Comparison of ENCODE assay signal across 18 cellular contexts in the genomic region with DNA sequence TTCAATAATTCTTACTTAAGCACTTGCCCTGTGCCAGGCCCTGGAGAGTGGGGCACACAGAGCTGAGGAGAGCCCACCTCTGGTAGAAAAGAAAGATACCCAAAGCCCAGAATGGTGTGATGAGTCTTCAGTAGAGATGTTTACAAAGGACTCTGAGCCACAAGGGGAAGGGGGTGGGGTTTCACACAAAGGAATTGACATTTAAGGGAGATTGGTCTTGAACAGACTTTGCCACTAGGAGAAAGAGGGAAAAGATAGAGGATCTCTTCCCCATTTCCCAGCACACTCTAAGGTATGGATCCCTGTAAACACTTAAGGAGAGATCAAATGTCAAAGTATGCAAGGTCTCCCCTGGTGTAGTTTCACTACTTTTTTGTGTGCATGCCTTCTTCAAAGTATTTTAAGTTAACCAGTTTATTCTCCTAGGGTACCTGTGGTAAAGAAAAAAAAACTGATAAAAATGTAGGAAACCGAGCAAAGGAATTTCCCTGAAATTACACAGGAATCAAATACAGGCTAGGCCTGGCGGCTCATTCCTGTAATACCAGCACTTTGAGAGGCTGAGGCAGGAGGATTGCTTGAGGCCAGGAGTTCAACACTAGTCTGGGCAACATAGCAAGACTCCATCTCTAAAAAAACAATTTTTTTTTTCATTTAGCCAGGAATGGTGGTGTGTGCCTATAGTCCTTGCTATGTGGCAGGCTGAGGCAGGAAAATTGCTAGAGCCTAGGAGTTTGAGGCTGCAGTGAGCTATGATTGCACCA.
DNase-seq lines count a peak whose midpoint lies in the region; ATAC-seq and TF ChIP-seq lines count a peak whose summit lies in the region.
"Had no signal": no experiment of that assay in that cellular context is flagged by ENCODE, and none has a peak within 500 bp of the region (broad histone marks: within the 10 kb centered on the region; RNA-seq: fewer than 3 reads in every experiment).

No MANE protein-coding gene starts in this region.

- H3K4me1 ChIP-seq in HAP-1 (no peaks in the 10 kb centered on the region; the same call in 1 of the 2 replicates), SJCRH30 (peaks cover 12% of the 10 kb centered on the region; the same call in 1 of the 2 replicates), gastroesophageal sphincter (no peaks in the 10 kb centered on the region)
- H3K4me1 ChIP-seq: A549 had no signal

- no peak overlapping the region for H3K4me3 Mint-ChIP-seq in WTC11
- H3K4me3 Mint-ChIP-seq: CD8-positive, alpha-beta memory T cell had no signal

- peak; percentile 18 for DNase-seq in ELF-1 (ENCODE audit: low read depth, low spot score)
- peak; percentile 37 to 38 for DNase-seq in HAP-1 (ENCODE audit: low spot score in 2 of 2)
- peak; percentile 15 for DNase-seq in WTC11 (ENCODE audit: low spot score)
- DNase-seq in iPS-NIHi11 (ENCODE audit: low spot score), result peak; percentile 35
- no peak for DNase-seq in activated CD8-positive, alpha-beta memory T cell treated with anti-CD3 and anti-CD28 coated beads, Interleukin-2, amount 50 U/mL, for 4 hours
- no peak for DNase-seq in SJCRH30
- DNase-seq: CD8-positive, alpha-beta memory T cell; DND-41; GF-D8; GM23248; KG1; MV-4-11; NCI-H526 had no signal

- in situ Hi-C loops in HAP-1 (cut with MboI; ENCODE audit: low sequenced_read_pairs), result no loop called here

- TF ChIP-seq POLR2A in gastroesophageal sphincter (IDR thresholded peaks at IDR 0.05), result no peak

- 0 out of 2 replicates have a peak, but pooled peaks cover 4% of the 10 kb centered on the region for H3K36me3 ChIP-seq in HAP-1 (replicated peaks)
- H3K36me3 ChIP-seq in SJCRH30, result peaks cover 10% of the 10 kb centered on the region; the same call in 1 of the 2 replicates
- H3K36me3 ChIP-seq in gastroesophageal sphincter, result peaks cover 0 to 47% of the 10 kb centered on the region in 2 donors

- 97 to 100% methylated on average over 1 to 2 of the region's 2 CpGs for WGBS in gastroesophageal sphincter (ENCODE audit: low coverage in 1 of 2), 2 donors

- no peaks in the 10 kb centered on the region for H3K36me3 Mint-ChIP-seq in WTC11

- H3K4me3 ChIP-seq in HAP-1 (no peak overlapping the region), SJCRH30 (no peak overlapping the region), gastroesophageal sphincter (no peak overlapping the region)
- H3K4me3 ChIP-seq: A549; BLaER1 treated with 17β-estradiol and CSF1 and Interleukin-3, amounts not matched to agents 10 nM and 100 nM; GM23248 had no signal

- peaks cover 30% of the 10 kb centered on the region for H3K4me1 Mint-ChIP-seq in WTC11
- H3K4me1 Mint-ChIP-seq: CD8-positive, alpha-beta memory T cell had no signal

- H3K27me3 ChIP-seq in HAP-1 (ENCODE audit: low read depth) (no peaks in the 10 kb centered on the region), SJCRH30 (no peaks in the 10 kb centered on the region), gastroesophageal sphincter (no peaks in the 10 kb centered on the region)
- H3K27me3 ChIP-seq: BLaER1 treated with 17β-estradiol and CSF1 and Interleukin-3, amounts not matched to agents 10 nM and 100 nM had no signal

- CTCF ChIA-PET in WTC11 (lab: Charles Lee), result no interaction called here

- TF ChIP-seq CTCF in WTC11 (IDR thresholded peaks at IDR 0.05) (no peak), gastroesophageal sphincter (IDR thresholded peaks at IDR 0.05) (no peak)

- H3K9me3 ChIP-seq in HAP-1, result no peaks in the 10 kb centered on the region; the same call in 1 of the 2 replicates
- H3K9me3 ChIP-seq in SJCRH30 (replicated peaks), result no peaks in the 10 kb centered on the region; the same call in 1 of the 2 replicates
- H3K9me3 ChIP-seq in gastroesophageal sphincter, result no peaks in the 10 kb centered on the region
- H3K9me3 ChIP-seq: A549; BLaER1 treated with 17β-estradiol and CSF1 and Interleukin-3, amounts not matched to agents 10 nM and 100 nM had no signal

- TF ChIP-seq EP300 in gastroesophageal sphincter (IDR thresholded peaks at IDR 0.05), result no peak

- ATAC-seq in WTC11 (peak; percentile 93), gastroesophageal sphincter (no peak), GM19324 (IDR thresholded peaks at IDR 0.05; ENCODE audit: low FRiP score, unreplicated experiment) (no peak)
- ATAC-seq: A549, Panc1 had no signal

- H3K27me3 Mint-ChIP-seq in WTC11 (ENCODE audit: low read depth), result no peaks in the 10 kb centered on the region
- H3K27me3 Mint-ChIP-seq: CD8-positive, alpha-beta memory T cell had no signal

- H3K9me3 Mint-ChIP-seq in WTC11, result no peaks in the 10 kb centered on the region
- H3K9me3 Mint-ChIP-seq: CD8-positive, alpha-beta memory T cell had no signal

- H3K27ac Mint-ChIP-seq in WTC11, result peak overlapping the region; percentile 91; the same call in 1 of the 2 replicates

- POLR2A ChIA-PET in WTC11 (lab: Charles Lee), result no interaction called here

- H3K27ac ChIP-seq in SJCRH30, result no peak overlapping the region
- no peak overlapping the region for H3K27ac ChIP-seq in gastroesophageal sphincter
- H3K27ac ChIP-seq: A549; BLaER1 treated with 17β-estradiol and CSF1 and Interleukin-3, amounts not matched to agents 10 nM and 100 nM; GM23248 had no signal

TF ChIP-seq in WTC11, 78 proteins besides CTCF, POLR2A, EP300 and RAD21:
- no peak for TF ChIP-seq EMX1 (CRISPR knock-in tag; IDR thresholded peaks at IDR 0.05)
- TF ChIP-seq, protein P1, sequence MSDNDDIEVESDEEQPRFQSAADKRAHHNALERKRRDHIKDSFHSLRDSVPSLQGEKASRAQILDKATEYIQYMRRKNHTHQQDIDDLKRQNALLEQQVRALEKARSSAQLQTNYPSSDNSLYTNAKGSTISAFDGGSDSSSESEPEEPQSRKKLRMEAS (CRISPR knock-in tag; IDR thresholded peaks at IDR 0.05), result no peak
- TF ChIP-seq, protein P2, sequence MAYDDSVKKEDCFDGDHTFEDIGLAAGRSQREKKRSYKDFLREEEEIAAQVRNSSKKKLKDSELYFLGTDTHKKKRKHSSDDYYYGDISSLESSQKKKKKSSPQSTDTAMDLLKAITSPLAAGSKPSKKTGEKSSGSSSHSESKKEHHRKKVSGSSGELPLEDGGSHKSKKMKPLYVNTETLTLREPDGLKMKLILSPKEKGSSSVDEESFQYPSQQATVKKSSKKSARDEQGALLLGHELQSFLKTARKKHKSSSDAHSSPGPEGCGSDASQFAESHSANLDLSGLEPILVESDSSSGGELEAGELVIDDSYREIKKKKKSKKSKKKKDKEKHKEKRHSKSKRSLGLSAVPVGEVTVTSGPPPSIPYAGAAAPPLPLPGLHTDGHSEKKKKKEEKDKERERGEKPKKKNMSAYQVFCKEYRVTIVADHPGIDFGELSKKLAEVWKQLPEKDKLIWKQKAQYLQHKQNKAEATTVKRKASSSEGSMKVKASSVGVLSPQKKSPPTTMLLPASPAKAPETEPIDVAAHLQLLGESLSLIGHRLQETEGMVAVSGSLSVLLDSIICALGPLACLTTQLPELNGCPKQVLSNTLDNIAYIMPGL (CRISPR knock-in tag; IDR thresholded peaks at IDR 0.05), result no peak
- peak; percentile 38; the same call in 1 of the 2 replicates for TF ChIP-seq ZNF121 (CRISPR knock-in tag; IDR thresholded peaks at IDR 0.05)
- TF ChIP-seq, protein P3, sequence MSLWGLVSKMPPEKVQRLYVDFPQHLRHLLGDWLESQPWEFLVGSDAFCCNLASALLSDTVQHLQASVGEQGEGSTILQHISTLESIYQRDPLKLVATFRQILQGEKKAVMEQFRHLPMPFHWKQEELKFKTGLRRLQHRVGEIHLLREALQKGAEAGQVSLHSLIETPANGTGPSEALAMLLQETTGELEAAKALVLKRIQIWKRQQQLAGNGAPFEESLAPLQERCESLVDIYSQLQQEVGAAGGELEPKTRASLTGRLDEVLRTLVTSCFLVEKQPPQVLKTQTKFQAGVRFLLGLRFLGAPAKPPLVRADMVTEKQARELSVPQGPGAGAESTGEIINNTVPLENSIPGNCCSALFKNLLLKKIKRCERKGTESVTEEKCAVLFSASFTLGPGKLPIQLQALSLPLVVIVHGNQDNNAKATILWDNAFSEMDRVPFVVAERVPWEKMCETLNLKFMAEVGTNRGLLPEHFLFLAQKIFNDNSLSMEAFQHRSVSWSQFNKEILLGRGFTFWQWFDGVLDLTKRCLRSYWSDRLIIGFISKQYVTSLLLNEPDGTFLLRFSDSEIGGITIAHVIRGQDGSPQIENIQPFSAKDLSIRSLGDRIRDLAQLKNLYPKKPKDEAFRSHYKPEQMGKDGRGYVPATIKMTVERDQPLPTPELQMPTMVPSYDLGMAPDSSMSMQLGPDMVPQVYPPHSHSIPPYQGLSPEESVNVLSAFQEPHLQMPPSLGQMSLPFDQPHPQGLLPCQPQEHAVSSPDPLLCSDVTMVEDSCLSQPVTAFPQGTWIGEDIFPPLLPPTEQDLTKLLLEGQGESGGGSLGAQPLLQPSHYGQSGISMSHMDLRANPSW (CRISPR knock-in tag; conservative IDR thresholded peaks at IDR 0.05; ENCODE audit: low read depth), result no peak
- no peak for TF ChIP-seq ZNF423 (CRISPR knock-in tag; IDR thresholded peaks at IDR 0.05)

Comparison
In these comparisons a context has a peak if more than half of its experiments do, and no peak if none do; other contexts are left out.
1. DNase-seq: peak in ELF-1 (single experiment), HAP-1 (2 of 2), WTC11 (single experiment) and iPS-NIHi11 (single experiment); none in activated CD8-positive, alpha-beta memory T cell treated with anti-CD3 and anti-CD28 coated beads, Interleukin-2, amount 50 U/mL, for 4 hours (single experiment) and SJCRH30 (0 of 2).